ENCODE assay signal across 18 cellular contexts in the genomic region with DNA sequence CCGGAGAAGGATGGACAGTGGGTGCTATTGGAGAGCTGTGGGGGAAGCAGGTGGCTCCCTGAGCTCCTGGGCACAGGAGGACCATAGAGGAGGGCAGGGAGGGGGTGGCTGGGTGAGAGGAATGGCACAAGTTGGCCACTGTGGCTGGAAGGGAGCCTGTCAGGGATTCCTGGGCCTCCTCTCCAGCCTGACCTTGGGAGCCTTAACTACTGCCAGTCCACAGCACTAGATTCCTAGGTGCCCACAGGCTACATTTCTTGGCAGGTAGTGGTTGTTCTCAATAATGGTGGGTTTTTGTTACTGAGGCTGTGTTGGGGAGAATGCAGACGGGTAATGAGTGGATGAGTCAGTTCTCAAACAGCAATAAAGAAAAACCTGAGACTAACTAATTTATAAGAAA. TPM values are rescaled to one million over a fixed set of nuclear protein-coding genes. Genes with fewer than 3 reads are reported as not detected.
"Had no signal": no experiment of that assay in that cellular context is flagged by ENCODE, and none has a peak within 500 bp of the region (broad histone marks: within the 10 kb centered on the region; RNA-seq: fewer than 3 reads in every experiment).

No MANE protein-coding gene starts in this region.

- H3K4me3 ChIP-seq: left lung, skin epidermis, stomach, upper lobe of left lung had no signal

- ATAC-seq: activated CD8-positive, alpha-beta T cell treated with anti-CD3 and anti-CD28 coated beads for 36 hours; activated naive CD8-positive, alpha-beta T cell treated with anti-CD3 and anti-CD28 coated beads, Interleukin-2, amount 50 U/mL, for 24 hours; left lung had no signal

- H3K36me3 ChIP-seq: left lung, stomach, upper lobe of left lung had no signal

- H3K9me3 Mint-ChIP-seq: activated CD4-positive, alpha-beta T cell treated with anti-CD3 and anti-CD28 coated beads, Interleukin-2, amount 10 ng/mL, durations not matched to agents 24 days and 14 days; activated naive CD4-positive, alpha-beta T cell treated with anti-CD3 and anti-CD28 coated beads, Interleukin-2, amount 10 ng/mL, durations not matched to agents 7 days and 5 days; activated naive CD8-positive, alpha-beta T cell treated with anti-CD3 and anti-CD28 coated beads, Interleukin-2, amount 50 U/mL, for 24 hours; T-helper 1 cell treated with Interleukin-12 subunit alpha and Interleukin-12 subunit beta and Interleukin-4 antibody, amounts not matched to agents 30 μg/mL and 1 μg/mL, for 36 hours had no signal

- H3K4me3 Mint-ChIP-seq: activated CD4-positive, alpha-beta T cell treated with anti-CD3 and anti-CD28 coated beads, Interleukin-2, amount 10 ng/mL, durations not matched to agents 24 days and 14 days; activated CD8-positive, alpha-beta T cell treated with anti-CD3 and anti-CD28 coated beads for 36 hours; activated naive CD4-positive, alpha-beta T cell treated with anti-CD3 and anti-CD28 coated beads, Interleukin-2, amount 10 ng/mL, durations not matched to agents 7 days and 5 days; activated naive CD8-positive, alpha-beta T cell treated with anti-CD3 and anti-CD28 coated beads, Interleukin-2, amount 50 U/mL, for 24 hours; T-helper 1 cell treated with Interleukin-12 subunit alpha and Interleukin-12 subunit beta and Interleukin-4 antibody, amounts not matched to agents 30 μg/mL and 1 μg/mL, for 36 hours had no signal

- H3K27me3 Mint-ChIP-seq: activated CD8-positive, alpha-beta T cell treated with anti-CD3 and anti-CD28 coated beads for 36 hours had no signal

- H3K27ac ChIP-seq: left lung, skin epidermis, stomach, upper lobe of left lung had no signal

- DNase-seq: activated CD4-positive, alpha-beta T cell treated with anti-CD3 and anti-CD28 coated beads, Interleukin-2, amount 10 ng/mL, durations not matched to agents 24 days and 14 days; activated CD8-positive, alpha-beta T cell treated with anti-CD3 and anti-CD28 coated beads for 36 hours; activated effector memory CD4-positive, alpha-beta T cell treated with Interleukin-2 at 50 U/mL for 16 hours; activated naive CD4-positive, alpha-beta T cell treated with anti-CD3 and anti-CD28 coated beads, Interleukin-2, amount 10 ng/mL, durations not matched to agents 7 days and 5 days; activated naive CD8-positive, alpha-beta T cell treated with anti-CD3 and anti-CD28 coated beads, Interleukin-2, amount 50 U/mL, for 24 hours; activated T-cell treated with anti-CD3 and anti-CD28 coated beads, Interleukin-2, amount 50 U/mL, for 48 hours; anterior cingulate cortex; dermis blood vessel endothelial cell; effector memory CD4-positive, alpha-beta T cell; hippocampal formation; left lung; occipital lobe; right cardiac atrium; stomach; upper lobe of left lung had no signal

- H3K4me1 Mint-ChIP-seq: activated CD4-positive, alpha-beta T cell treated with anti-CD3 and anti-CD28 coated beads, Interleukin-2, amount 10 ng/mL, durations not matched to agents 24 days and 14 days; activated naive CD4-positive, alpha-beta T cell treated with anti-CD3 and anti-CD28 coated beads, Interleukin-2, amount 10 ng/mL, durations not matched to agents 7 days and 5 days; activated naive CD8-positive, alpha-beta T cell treated with anti-CD3 and anti-CD28 coated beads, Interleukin-2, amount 50 U/mL, for 24 hours had no signal

- H3K4me1 ChIP-seq: left lung, upper lobe of left lung had no signal

- H3K27ac Mint-ChIP-seq: activated CD4-positive, alpha-beta T cell treated with anti-CD3 and anti-CD28 coated beads, Interleukin-2, amount 10 ng/mL, durations not matched to agents 24 days and 14 days; activated CD8-positive, alpha-beta T cell treated with anti-CD3 and anti-CD28 coated beads for 36 hours; activated naive CD4-positive, alpha-beta T cell treated with anti-CD3 and anti-CD28 coated beads, Interleukin-2, amount 10 ng/mL, durations not matched to agents 7 days and 5 days; activated naive CD8-positive, alpha-beta T cell treated with anti-CD3 and anti-CD28 coated beads, Interleukin-2, amount 50 U/mL, for 24 hours; T-helper 1 cell treated with Interleukin-12 subunit alpha and Interleukin-12 subunit beta and Interleukin-4 antibody, amounts not matched to agents 30 μg/mL and 1 μg/mL, for 36 hours had no signal

- H3K9me3 ChIP-seq: left lung, stomach, upper lobe of left lung had no signal

- H3K36me3 Mint-ChIP-seq: activated naive CD4-positive, alpha-beta T cell treated with anti-CD3 and anti-CD28 coated beads, Interleukin-2, amount 10 ng/mL, durations not matched to agents 7 days and 5 days had no signal

- H3K27me3 ChIP-seq: left lung, stomach, upper lobe of left lung had no signal

RNA-seq across cellular contexts. Expression of gene EFHD1, which starts 26.0 kb away (rescaled TPM):
- polyA plus RNA-seq: neural cell had no signal
